ENCODE assay signal across 21 cellular contexts in the genomic region with DNA sequence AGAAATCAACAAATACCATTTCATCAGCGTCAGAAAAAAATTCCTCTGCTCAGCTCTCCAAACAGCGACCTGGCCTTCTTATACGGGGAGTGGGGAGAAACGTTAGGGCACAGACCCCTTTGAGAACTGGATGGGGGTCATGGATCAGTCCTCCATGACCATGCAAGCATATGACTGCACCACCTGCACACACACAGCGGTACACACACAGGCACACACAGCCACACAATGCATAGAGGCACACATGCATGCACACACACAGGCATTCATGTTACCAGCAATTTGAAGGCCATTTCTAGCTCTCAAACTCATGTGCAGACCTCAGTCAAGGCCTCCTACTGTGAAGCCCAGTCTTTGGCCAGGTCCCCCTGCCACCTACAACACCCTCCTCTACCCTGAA. TPM values are rescaled to one million over a fixed set of nuclear protein-coding genes. Genes with fewer than 3 reads are reported as not detected.
DNase-seq lines count a peak whose midpoint lies in the region; ATAC-seq, FAIRE-seq and TF ChIP-seq lines count a peak whose summit lies in the region.
"Had no signal": no experiment of that assay in that cellular context is flagged by ENCODE, and none has a peak within 500 bp of the region (broad histone marks: within the 10 kb centered on the region; RNA-seq: fewer than 3 reads in every experiment).

No MANE protein-coding gene starts in this region.

- H3K9ac ChIP-seq in DND-41 (ENCODE audit: low read depth, low read length) (no peak overlapping the region), astrocyte (ENCODE audit: low read length) (no peak overlapping the region)
- H3K9ac ChIP-seq: BLaER1 had no signal

- H3K9me3 Mint-ChIP-seq in astrocyte (ENCODE audit: unreplicated experiment) (peaks cover 19% of the 10 kb centered on the region), memory B cell (no peaks in the 10 kb centered on the region)

- H3K79me2 ChIP-seq in DND-41 (ENCODE audit: insufficient read depth, low read length): no peaks in the 10 kb centered on the region
- no peaks in the 10 kb centered on the region for H3K79me2 ChIP-seq in astrocyte (ENCODE audit: insufficient read depth, low read length)

- ATAC-seq in DND-41 (ENCODE audit: insufficient read depth, low read depth): no peak
- ATAC-seq in memory B cell (ENCODE audit: low read depth): no peak
- ATAC-seq in left lung: no peak
- ATAC-seq: CD8-positive, alpha-beta T cell had no signal

- TF ChIP-seq EP300 in sigmoid colon (IDR thresholded peaks at IDR 0.05): no peak

- peaks cover 45% of the 10 kb centered on the region for H3K36me3 Mint-ChIP-seq in astrocyte (ENCODE audit: low read depth, unreplicated experiment)
- H3K36me3 Mint-ChIP-seq in memory B cell: peaks cover 50% of the 10 kb centered on the region

- 93 to 96% methylated on average over 5 of the region's 5 CpGs for WGBS in sigmoid colon, 2 donors

- H3K4me1 ChIP-seq in DND-41 (ENCODE audit: insufficient read depth, low read length) (peaks cover 17% of the 10 kb centered on the region), astrocyte (ENCODE audit: insufficient read depth, low read length) (no peaks in the 10 kb centered on the region), sigmoid colon (no peaks in the 10 kb centered on the region), left lung (no peaks in the 10 kb centered on the region)
- H3K4me1 ChIP-seq: BLaER1 had no signal

- no peak overlapping the region for H3K4me2 ChIP-seq in DND-41 (ENCODE audit: insufficient read depth, low read length)
- no peak overlapping the region for H3K4me2 ChIP-seq in astrocyte (ENCODE audit: low read length)
- H3K4me2 ChIP-seq: BLaER1 had no signal

- peaks cover 10% of the 10 kb centered on the region for H3K4me1 Mint-ChIP-seq in astrocyte (ENCODE audit: low read depth, unreplicated experiment)
- H3K4me1 Mint-ChIP-seq in memory B cell: peaks cover 7% of the 10 kb centered on the region

- 0 out of 2 replicates have a peak overlapping the region, but pooled peaks have one; percentile 7 for H3K27ac ChIP-seq in DND-41 (ENCODE audit: low read length)
- no peak overlapping the region for H3K27ac ChIP-seq in astrocyte (ENCODE audit: low read depth, low read length)
- H3K27ac ChIP-seq in sigmoid colon: no peak overlapping the region
- H3K27ac ChIP-seq in left lung: no peak overlapping the region
- H3K27ac ChIP-seq: BLaER1 had no signal

- H3K36me3 ChIP-seq in DND-41 (ENCODE audit: insufficient read depth, low read length): no peaks in the 10 kb centered on the region
- H3K36me3 ChIP-seq in astrocyte (ENCODE audit: insufficient read depth, low read length): no peaks in the 10 kb centered on the region
- peaks cover 0 to 26% (median 9%) of the 10 kb centered on the region in 4 donors for H3K36me3 ChIP-seq in sigmoid colon
- peaks cover 0 to 17% of the 10 kb centered on the region in 2 donors for H3K36me3 ChIP-seq in left lung

- TF ChIP-seq CTCF in DND-41 (IDR thresholded peaks at IDR 0.05; ENCODE audit: borderline replicate concordance, extremely low read depth, low read length, poor library complexity, severe bottlenecking) (no peak), astrocyte (IDR thresholded peaks at IDR 0.05; ENCODE audit: insufficient read depth, low read depth, low read length) (no peak), sigmoid colon (IDR thresholded peaks at IDR 0.05) (no peak), left lung (IDR thresholded peaks at IDR 0.05) (no peak)

- H3K4me3 ChIP-seq in DND-41 (ENCODE audit: low read depth in 1 of 2, low read length in 2 of 2) (no peak overlapping the region), astrocyte (ENCODE audit: insufficient read depth, low read depth, low read length) (no peak overlapping the region), sigmoid colon (no peak overlapping the region), left lung (no peak overlapping the region)
- H3K4me3 ChIP-seq: BLaER1 had no signal

- TF ChIP-seq POLR2A in sigmoid colon (IDR thresholded peaks at IDR 0.05): no peak

- intact Hi-C loops in sigmoid colon (cut with DNase I) (no loop called here), left lung (cut with DNase I) (no loop called here)

- H3K9me3 ChIP-seq in DND-41 (ENCODE audit: insufficient read depth, low read length, severe bottlenecking) (peaks cover 7% of the 10 kb centered on the region), astrocyte (ENCODE audit: insufficient read depth, low read depth, low read length) (peaks cover 3% of the 10 kb centered on the region), sigmoid colon (no peaks in the 10 kb centered on the region), left lung (no peaks in the 10 kb centered on the region)

- H3K27me3 Mint-ChIP-seq in astrocyte (ENCODE audit: low read depth, unreplicated experiment) (no peaks in the 10 kb centered on the region), memory B cell (no peaks in the 10 kb centered on the region)

- FAIRE-seq in astrocyte (lab: Jason Lieb, UNC): no peak
- FAIRE-seq: G401.6, GM12892, H54, RCC 7860 had no signal

- no peak for DNase-seq in DND-41
- DNase-seq in astrocyte (ENCODE audit: low read depth): no peak
- no peak for DNase-seq in memory B cell (ENCODE audit: low spot score in 2 of 2)
- peak; percentile 17 for DNase-seq in sigmoid colon
- no peak for DNase-seq in NCI-H345 (lab: John Stamatoyannopoulos, UW)
- no peak for DNase-seq in left lung
- no peak for DNase-seq in activated CD4-positive, alpha-beta T cell treated with anti-CD3 and anti-CD28 coated beads, Interleukin-2, amount 50 U/mL, for 1 hour
- DNase-seq: DMS153, Kasumi-1, NCI-H1694, NCI-H2081, NCI-H2171, NCI-H526, OCI-M1, Right ventricle myocardium superior had no signal

- H3K27me3 ChIP-seq in DND-41 (ENCODE audit: insufficient read depth, low read length, poor library complexity) (no peaks in the 10 kb centered on the region), astrocyte (ENCODE audit: insufficient read depth, low read length) (no peaks in the 10 kb centered on the region), sigmoid colon (no peaks in the 10 kb centered on the region), left lung (no peaks in the 10 kb centered on the region)
- H3K27me3 ChIP-seq: BLaER1 had no signal

- H3K27ac Mint-ChIP-seq in astrocyte (ENCODE audit: unreplicated experiment) (no peak overlapping the region), memory B cell (peak overlapping the region; percentile 29)
- H3K27ac Mint-ChIP-seq: CD8-positive, alpha-beta T cell had no signal

- H4K20me1 ChIP-seq in DND-41 (ENCODE audit: insufficient read depth, low read length) (no peaks in the 10 kb centered on the region), astrocyte (ENCODE audit: insufficient read depth, low read length) (peaks cover 6% of the 10 kb centered on the region)
- H4K20me1 ChIP-seq: BLaER1 had no signal

- H2AFZ ChIP-seq in DND-41 (ENCODE audit: low read depth, low read length): no peak overlapping the region
- H2AFZ ChIP-seq in astrocyte (ENCODE audit: low read depth, low read length): no peak overlapping the region

- H3K4me3 Mint-ChIP-seq in astrocyte (ENCODE audit: unreplicated experiment) (peak overlapping the region; percentile 14), memory B cell (no peak overlapping the region)
- H3K4me3 Mint-ChIP-seq: CD8-positive, alpha-beta T cell had no signal

RNA-seq across cellular contexts. Expression of gene SLC41A3, which starts 50.2 kb away (rescaled TPM):
- total RNA-seq in astrocyte (27.8 and 31.6 TPM in 2 replicates), sigmoid colon (10 to 100 TPM; 28.9 to 59.5 (median 42.1) TPM), left lung (10 to 100 TPM; 35.1 to 48.6 TPM)
- polyA plus RNA-seq in sigmoid colon: 10 to 100 TPM in 2 of 3 donors, 1 to 10 TPM in 1; 5.1 to 27.6 (median 19.8) TPM
